ENCODE assay signal across 8 cellular contexts in the genomic region with DNA sequence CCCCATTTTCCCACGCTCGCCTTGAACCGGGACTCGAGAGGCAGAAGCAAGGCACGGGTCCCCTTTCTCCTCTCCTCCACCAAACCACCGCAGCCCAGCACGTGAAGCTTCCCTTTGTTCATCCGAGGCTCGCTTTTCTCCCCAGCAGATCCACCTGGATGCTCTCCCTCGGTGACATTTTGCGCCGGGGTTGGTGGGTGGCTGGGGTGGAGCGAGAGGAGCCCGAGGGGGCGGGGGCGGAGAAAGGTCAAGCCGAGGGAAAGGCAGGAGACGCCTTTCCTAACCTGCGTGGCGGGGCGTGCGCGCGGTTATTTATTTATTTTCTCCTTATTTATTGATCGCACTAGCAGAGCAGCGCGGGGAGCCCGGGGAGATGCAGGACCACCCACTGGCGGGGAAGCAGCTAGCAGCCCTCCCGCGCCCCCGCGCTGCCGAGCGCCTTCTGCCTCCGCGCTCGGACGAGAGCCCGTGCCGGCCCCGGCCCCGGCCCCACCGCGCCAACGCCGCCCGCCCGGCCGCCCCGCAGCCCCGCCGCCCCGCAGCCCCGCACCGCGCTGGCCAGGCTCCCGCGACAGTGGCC. TPM values are rescaled to one million over a fixed set of nuclear protein-coding genes. Genes with fewer than 3 reads are reported as not detected.
DNase-seq lines count a peak whose midpoint lies in the region; ATAC-seq and TF ChIP-seq lines count a peak whose summit lies in the region.

Gene KCND2, plus strand, starts transcription at position 280 of the 580 bp plus-strand sequence.

- intact Hi-C loops in mucosa of descending colon (cut with DNase I, micrococcal nuclease) = no loop called here

- no peak within 1 kb of the TSS for H3K23ac ChIP-seq in trophoblast cell (ENCODE audit: low read length)

- POLR2A ChIA-PET in RWPE1 (lab: Yijun Ruan, JAX; ENCODE audit: low non-redundant PET) = no interaction called here

- H3K4me2 ChIP-seq in trophoblast cell (ENCODE audit: low read length) = peak within 1 kb of the TSS; percentile 73

- no peak within 1 kb of the TSS for H2BK120ac ChIP-seq in trophoblast cell (ENCODE audit: insufficient read depth, low read length, poor library complexity)

- H2AK5ac ChIP-seq in trophoblast cell (ENCODE audit: low read length) = no peak within 1 kb of the TSS

- no peak within 1 kb of the TSS for H4K91ac ChIP-seq in trophoblast cell (ENCODE audit: low read depth, low read length)

- H3K9me3 ChIP-seq in trophoblast cell (ENCODE audit: insufficient read depth, low read depth, low read length) (peaks cover 7% of the 10 kb centered on the region), mucosa of descending colon (no peaks in the 10 kb centered on the region)

- H3K27ac ChIP-seq in 22Rv1 = peak within 1 kb of the TSS; percentile 46
- H3K27ac ChIP-seq in RWPE1 = no peak within 1 kb of the TSS
- no peak within 1 kb of the TSS for H3K27ac ChIP-seq in trophoblast cell (ENCODE audit: low read depth, low read length)

- peaks cover 3 to 5% of the 10 kb centered on the region in 2 experiments for H3K4me1 ChIP-seq in trophoblast cell (ENCODE audit: control insufficient read depth in 1 of 2, insufficient read depth in 2 of 2, low read length in 2 of 2)
- peaks cover 3% of the 10 kb centered on the region for H3K4me1 ChIP-seq in mucosa of descending colon (ENCODE audit: low read depth)

- peak within 1 kb of the TSS; percentile 32 for H4K8ac ChIP-seq in trophoblast cell (ENCODE audit: low read depth, low read length)

- no peaks in the 10 kb centered on the region for H3K79me1 ChIP-seq in trophoblast cell (ENCODE audit: low read length)

- H2BK5ac ChIP-seq in trophoblast cell (ENCODE audit: low read depth, low read length, poor library complexity) = no peak within 1 kb of the TSS

- no peak within 1 kb of the TSS for H3K14ac ChIP-seq in trophoblast cell (ENCODE audit: low read length)

- no peaks in the 10 kb centered on the region for H3K79me2 ChIP-seq in trophoblast cell (ENCODE audit: control insufficient read depth, insufficient read depth, low read length, poor library complexity)

- H3K36me3 ChIP-seq in trophoblast cell (ENCODE audit: control insufficient read depth in 1 of 2, insufficient read depth in 2 of 2, low read length in 2 of 2) (no peaks in the 10 kb centered on the region), mucosa of descending colon (ENCODE audit: low read depth) (no peaks in the 10 kb centered on the region)

- H3K9ac ChIP-seq in trophoblast cell (ENCODE audit: low read length) = no peak within 1 kb of the TSS

- no peak within 1 kb of the TSS for H3K4ac ChIP-seq in trophoblast cell (ENCODE audit: low read depth, low read length)

- H3K27me3 ChIP-seq in trophoblast cell (ENCODE audit: insufficient read depth, low read length) = peaks cover 11% of the 10 kb centered on the region

- no peak within 1 kb of the TSS for H3K18ac ChIP-seq in trophoblast cell (ENCODE audit: low read length)

- DNase-seq in RWPE1 (ENCODE audit: low spot score) (peak; percentile 2), foreskin fibroblast (peak in 1 of 2 donors; percentile 7), trophoblast cell (no peak), mucosa of descending colon (no peak), RPMI8226 (no peak)

- peak within 1 kb of the TSS; percentile 79 for H2AFZ ChIP-seq in trophoblast cell (ENCODE audit: insufficient read depth, low read length, poor library complexity)

- CTCF ChIA-PET in RWPE1 (lab: Yijun Ruan, JAX) = interaction anchor here (0.6 to 1.4 kb wide), 4 partner anchors 16 to 2000 kb away, joined by 3 to 5 read pairs (median 4); no protein-coding TSS in a partner anchor

- TF ChIP-seq CTCF in 22Rv1 (IDR thresholded peaks at IDR 0.05) (no peak), RWPE1 (conservative IDR thresholded peaks at IDR 0.05; ENCODE audit: low read depth) (no peak), foreskin fibroblast (IDR thresholded peaks at IDR 0.05; ENCODE audit: low read depth, low read length) (no peak), mucosa of descending colon (IDR thresholded peaks at IDR 0.05) (no peak)

- no peak within 1 kb of the TSS for H2BK12ac ChIP-seq in trophoblast cell (ENCODE audit: low read length)

- no peak within 1 kb of the TSS for H4K12ac ChIP-seq in trophoblast cell (ENCODE audit: low read depth, low read length)

- peak within 1 kb of the TSS; percentile 36 to 62 for H3K4me3 ChIP-seq in foreskin fibroblast (ENCODE audit: low read depth in 1 of 2, low read length in 2 of 2)
- H3K4me3 ChIP-seq in trophoblast cell (ENCODE audit: low read depth, low read length) = peak within 1 kb of the TSS; percentile 72
- H3K4me3 ChIP-seq in mucosa of descending colon = no peak within 1 kb of the TSS

- WGBS in trophoblast cell (ENCODE audit: extremely low coverage, insufficient coverage, insufficient read length) = no CpG with 5 or more reads among the region's 59 CpGs

- peak; percentile 22 for ATAC-seq in GM18861 (IDR thresholded peaks at IDR 0.05; ENCODE audit: unreplicated experiment)
- ATAC-seq in HG03066 (IDR thresholded peaks at IDR 0.05; ENCODE audit: low read depth, unreplicated experiment) = peak; percentile 30
- ATAC-seq in mucosa of descending colon = no peak

RNA-seq across cellular contexts. Expression of gene KCND2, which starts in this region (rescaled TPM):
- 0.05 and 0.06 TPM in 2 replicates for polyA plus RNA-seq in trophoblast cell (2013)
- under 1 TPM; 0.09 to 0.98 (median 0.41) TPM for total RNA-seq in mucosa of descending colon
